ENCODE assay signal across 27 cellular contexts in the genomic region with DNA sequence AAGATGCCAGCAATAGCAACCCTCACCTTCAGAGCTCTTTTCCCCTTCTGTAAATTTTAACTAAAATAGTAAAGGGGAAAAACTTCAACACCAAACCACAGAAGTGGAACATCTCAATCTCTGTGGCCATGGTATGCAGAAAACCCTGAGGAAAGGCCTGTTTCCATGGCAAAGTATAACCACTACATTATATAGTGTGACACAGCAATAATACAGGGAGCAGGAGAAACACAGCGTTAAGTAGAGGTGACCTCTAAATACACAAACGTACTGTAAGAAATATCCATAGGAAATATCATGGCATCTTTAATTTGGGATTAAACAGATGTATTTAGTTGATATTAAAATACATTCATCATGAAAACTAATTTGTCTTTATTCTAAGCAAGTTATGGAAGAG.
"Had no signal": no experiment of that assay in that cellular context is flagged by ENCODE, and none has a peak within 500 bp of the region (broad histone marks: within the 10 kb centered on the region; RNA-seq: fewer than 3 reads in every experiment).

No MANE protein-coding gene starts in this region.

- H3K27ac ChIP-seq: left lung, lower lobe of right lung, neural progenitor cell, neutrophil, parathyroid adenoma, right atrium auricular region, right lobe of liver, tibial nerve, uterus had no signal

- H3K4me1 ChIP-seq: left lung, lower lobe of right lung, parathyroid adenoma, right atrium auricular region, right lobe of liver, tibial nerve, uterus had no signal

- H3K4me1 Mint-ChIP-seq: immature natural killer cell; naive thymus-derived CD8-positive, alpha-beta T cell; nephron; stimulated activated memory B cell treated with anti-CD40 and anti-IgM and Interleukin-4, amounts not matched to agents 10 μg/mL and 1 μg/mL and 100 μg/mL, for 72 hours had no signal

- DNase-seq: hypothalamus; immature natural killer cell; kidney; left colon; left lung; lower lobe of right lung; mammary epithelial cell; mesenchymal stem cell; naive thymus-derived CD8-positive, alpha-beta T cell; occipital lobe; right lobe of liver; stimulated activated CD4-positive, alpha-beta T cell treated with anti-CD3 and anti-CD28 coated beads, Interleukin-1b, Interleukin-23, amount 100 ng/mL, for 48 hours; stimulated activated CD4-positive, alpha-beta T cell treated with anti-CD3 and anti-CD28 coated beads, Interleukin-2, amount 100 ng/mL, for 48 hours; stimulated activated CD4-positive, alpha-beta T cell treated with anti-CD3 and anti-CD28 coated beads, Interleukin-4, amount 100 ng/mL, for 4 hours; stimulated activated CD8-positive, alpha-beta memory T cell treated with anti-CD3 and anti-CD28 coated beads, Interleukin-4, amount 100 ng/mL, for 48 hours; stimulated activated naive CD4-positive, alpha-beta T cell treated with Interleukin-2 at 50 U/mL for 16 hours; uterus had no signal

- H3K4me3 Mint-ChIP-seq: immature natural killer cell; naive thymus-derived CD8-positive, alpha-beta T cell; nephron; neural progenitor cell; stimulated activated memory B cell treated with anti-CD40 and anti-IgM and Interleukin-4, amounts not matched to agents 10 μg/mL and 1 μg/mL and 100 μg/mL, for 72 hours; type B pancreatic cell had no signal

- H3K36me3 ChIP-seq: left lung, lower lobe of right lung, neural progenitor cell, neutrophil, right atrium auricular region, right lobe of liver, tibial nerve, uterus had no signal

- H3K4me3 ChIP-seq: left lung, lower lobe of right lung, neural progenitor cell, right atrium auricular region, right lobe of liver, smooth muscle cell, tibial nerve, uterus had no signal

- H3K9me3 ChIP-seq: lower lobe of right lung, neutrophil, right lobe of liver, uterus had no signal

- H3K27me3 Mint-ChIP-seq: progenitor cell of endocrine pancreas; stimulated activated memory B cell treated with anti-CD40 and anti-IgM and Interleukin-4, amounts not matched to agents 10 μg/mL and 1 μg/mL and 100 μg/mL, for 72 hours had no signal

- H3K27ac Mint-ChIP-seq: immature natural killer cell; naive thymus-derived CD8-positive, alpha-beta T cell; nephron; neural progenitor cell; progenitor cell of endocrine pancreas; stimulated activated memory B cell treated with anti-CD40 and anti-IgM and Interleukin-4, amounts not matched to agents 10 μg/mL and 1 μg/mL and 100 μg/mL, for 72 hours; type B pancreatic cell had no signal

- ATAC-seq: left colon; left lung; lower lobe of right lung; naive thymus-derived CD8-positive, alpha-beta T cell; right lobe of liver; stimulated activated memory B cell treated with anti-CD40 and anti-IgM and Interleukin-4, amounts not matched to agents 10 μg/mL and 1 μg/mL and 100 μg/mL, for 72 hours had no signal

- H3K27me3 ChIP-seq: left lung, neural progenitor cell, neutrophil, right atrium auricular region, right lobe of liver, tibial nerve, uterus had no signal
